ENCODE assay signal across 18 cellular contexts in genomic region chr10:14409856-14410458, GRCh38.
A peak's percentile ranks its signal among the peaks of the same experiment; 100 is the strongest.
DNase-seq lines count a peak whose midpoint lies in the region; ATAC-seq and TF ChIP-seq lines count a peak whose summit lies in the region.
"Had no signal": no experiment of that assay in that cellular context is flagged by ENCODE, and none has a peak within 500 bp of the region (broad histone marks: within the 10 kb centered on the region; RNA-seq: fewer than 3 reads in every experiment).

No MANE protein-coding gene starts in this region.

- ATAC-seq in stimulated activated naive CD8-positive, alpha-beta T cell treated with anti-CD3 and anti-CD28 coated beads, Interleukin-15, Interleukin-2, amounts not matched to agents 100 U/mL and 50 U/mL, for 24 hours = no peak
- ATAC-seq in WTC11 = no peak
- no peak for ATAC-seq in GM19328 (IDR thresholded peaks at IDR 0.05; ENCODE audit: unreplicated experiment)
- ATAC-seq: left lobe of liver, SK-N-SH treated with all-trans-retinoic acid at 6 μM for 48 hours had no signal

- H3K36me3 ChIP-seq in thymus (ENCODE audit: control insufficient read depth, insufficient read depth) (no peaks in the 10 kb centered on the region), Caco-2 (ENCODE audit: control insufficient read depth, insufficient read depth, low read length) (no peaks in the 10 kb centered on the region), spleen (no peaks in the 10 kb centered on the region)

- POLR2A ChIA-PET in WTC11 (lab: Charles Lee) (no interaction called here), Caco-2 (lab: Charles Lee) (interaction anchor here (0.6 kb wide), 1 partner anchor 137 kb away, joined by 3 read pairs; no protein-coding TSS in a partner anchor)

- no peak for DNase-seq in stimulated activated naive CD8-positive, alpha-beta T cell treated with anti-CD3 and anti-CD28 coated beads, Interleukin-15, Interleukin-2, amounts not matched to agents 100 U/mL and 50 U/mL, for 24 hours
- no peak for DNase-seq in WTC11 (ENCODE audit: low spot score)
- no peak for DNase-seq in immature natural killer cell
- no peak for DNase-seq in Caco-2
- DNase-seq in spleen = no peak
- DNase-seq: amniotic stem cell, head of caudate nucleus, midbrain, NCI-H1105, NCI-H2081, small intestine, T1000 had no signal

- H3K27ac ChIP-seq in thymus (ENCODE audit: low read depth) (peak overlapping the region; percentile 5), spleen (no peak overlapping the region)

- H3K4me3 ChIP-seq in thymus (ENCODE audit: low read length) (no peak overlapping the region), Caco-2 (ENCODE audit: low read depth, low read length) (no peak overlapping the region), spleen (no peak overlapping the region)

- intact Hi-C loops in Caco-2 (cut with micrococcal nuclease; ENCODE audit: unreplicated experiment) = no loop called here
- intact Hi-C loops in spleen (cut with DNase I; ENCODE audit: low total_unique reads) = no loop called here

- no TSS peak for BruUV-seq in Caco-2 (replicated peaks; lab: Mats Ljungman, UMichigan)

- H3K27ac Mint-ChIP-seq in stimulated activated naive CD8-positive, alpha-beta T cell treated with anti-CD3 and anti-CD28 coated beads, Interleukin-15, Interleukin-2, amounts not matched to agents 100 ng/mL and 50 ng/mL, for 24 hours = peak overlapping the region; percentile 88
- no peak overlapping the region for H3K27ac Mint-ChIP-seq in WTC11
- peak overlapping the region in 2 of 6 donors; percentile 42 to 43 for H3K27ac Mint-ChIP-seq in immature natural killer cell
- H3K27ac Mint-ChIP-seq in Caco-2 (ENCODE audit: unreplicated experiment) = no peak overlapping the region
- H3K27ac Mint-ChIP-seq: dendritic cell treated with granulocyte-macrophage colony-stimulating factor and Interleukin-4, amounts not matched to agents 40 ng/mL and 50 ng/mL, for 4 days had no signal

- TF ChIP-seq CTCF in WTC11 (IDR thresholded peaks at IDR 0.05) = no peak
- no peak for TF ChIP-seq CTCF in Caco-2 (IDR thresholded peaks at IDR 0.05; ENCODE audit: insufficient read depth in 1 of 2, low read depth in 1 of 2, low read length in 1 of 2, severe bottlenecking in 1 of 2, unreplicated experiment in 1 of 2)
- TF ChIP-seq CTCF in spleen (IDR thresholded peaks at IDR 0.05 in 8 of 11, conservative IDR thresholded peaks at IDR 0.05 in 3 of 11) = no peak

- H3K36me3 Mint-ChIP-seq in stimulated activated naive CD8-positive, alpha-beta T cell treated with anti-CD3 and anti-CD28 coated beads, Interleukin-15, Interleukin-2, amounts not matched to agents 100 ng/mL and 50 ng/mL, for 24 hours (ENCODE audit: low read depth) = peaks cover 5% of the 10 kb centered on the region
- H3K36me3 Mint-ChIP-seq in WTC11 = no peaks in the 10 kb centered on the region
- no peaks in the 10 kb centered on the region for H3K36me3 Mint-ChIP-seq in immature natural killer cell
- no peaks in the 10 kb centered on the region for H3K36me3 Mint-ChIP-seq in Caco-2 (ENCODE audit: insufficient read depth, unreplicated experiment)

- peaks cover 33% of the 10 kb centered on the region for H3K4me1 Mint-ChIP-seq in stimulated activated naive CD8-positive, alpha-beta T cell treated with anti-CD3 and anti-CD28 coated beads, Interleukin-15, Interleukin-2, amounts not matched to agents 100 ng/mL and 50 ng/mL, for 24 hours (ENCODE audit: low read depth)
- H3K4me1 Mint-ChIP-seq in WTC11 (peaks cover 14% of the 10 kb centered on the region), immature natural killer cell (peaks cover 18 to 23% of the 10 kb centered on the region in 2 donors), Caco-2 (ENCODE audit: low read depth, unreplicated experiment) (peaks cover 26% of the 10 kb centered on the region)

- H3K9me3 Mint-ChIP-seq in stimulated activated naive CD8-positive, alpha-beta T cell treated with anti-CD3 and anti-CD28 coated beads, Interleukin-15, Interleukin-2, amounts not matched to agents 100 ng/mL and 50 ng/mL, for 24 hours = peaks cover 20% of the 10 kb centered on the region
- no peaks in the 10 kb centered on the region for H3K9me3 Mint-ChIP-seq in WTC11
- H3K9me3 Mint-ChIP-seq in immature natural killer cell = peaks cover 0 to 5% (median 0%) of the 10 kb centered on the region in 6 donors
- no peaks in the 10 kb centered on the region for H3K9me3 Mint-ChIP-seq in Caco-2 (ENCODE audit: unreplicated experiment)
- H3K9me3 Mint-ChIP-seq: dendritic cell treated with granulocyte-macrophage colony-stimulating factor and Interleukin-4, amounts not matched to agents 40 ng/mL and 50 ng/mL, for 4 days had no signal

- H3K27me3 ChIP-seq in thymus (ENCODE audit: control insufficient read depth, insufficient read depth) (no peaks in the 10 kb centered on the region), Caco-2 (replicated peaks; ENCODE audit: control insufficient read depth, insufficient read depth, low read length) (no peaks in the 10 kb centered on the region), spleen (replicated peaks in 1 of 7) (peaks cover 0 to 37% (median 0%) of the 10 kb centered on the region in 7 donors)

- H3K4me1 ChIP-seq in thymus (ENCODE audit: control insufficient read depth, insufficient read depth, low read length) (no peaks in the 10 kb centered on the region), Caco-2 (peaks cover 23% of the 10 kb centered on the region), spleen (peaks cover 0 to 18% (median 2%) of the 10 kb centered on the region in 6 donors)

- WGBS in thymus = 81% methylated on average over 3 of the region's 3 CpGs
- WGBS in spleen, 5 donors = 66 to 79% (median 72%) methylated on average over 3 of the region's 3 CpGs

- no peak for TF ChIP-seq POLR2A in spleen (IDR thresholded peaks at IDR 0.05)

- CTCF ChIA-PET in WTC11 (lab: Charles Lee) = no interaction called here
- CTCF ChIA-PET in Caco-2 (lab: Charles Lee) = interaction anchor here (0.7 kb wide), 1 partner anchor 68 kb away, joined by 3 read pairs; no protein-coding TSS in a partner anchor

- H3K9me3 ChIP-seq in thymus (ENCODE audit: control insufficient read depth) (no peaks in the 10 kb centered on the region), Caco-2 (no peaks in the 10 kb centered on the region), spleen (no peaks in the 10 kb centered on the region)

- peak overlapping the region; percentile 42 for H3K4me3 Mint-ChIP-seq in stimulated activated naive CD8-positive, alpha-beta T cell treated with anti-CD3 and anti-CD28 coated beads, Interleukin-15, Interleukin-2, amounts not matched to agents 100 ng/mL and 50 ng/mL, for 24 hours
- H3K4me3 Mint-ChIP-seq in WTC11 (no peak overlapping the region), immature natural killer cell (peak overlapping the region in 4 of 5 donors; percentile 41 to 54 (median 48)), Caco-2 (ENCODE audit: unreplicated experiment) (no peak overlapping the region)
- H3K4me3 Mint-ChIP-seq: dendritic cell treated with granulocyte-macrophage colony-stimulating factor and Interleukin-4, amounts not matched to agents 40 ng/mL and 50 ng/mL, for 4 days had no signal

- peaks cover 59% of the 10 kb centered on the region for H3K27me3 Mint-ChIP-seq in stimulated activated naive CD8-positive, alpha-beta T cell treated with anti-CD3 and anti-CD28 coated beads, Interleukin-15, Interleukin-2, amounts not matched to agents 100 ng/mL and 50 ng/mL, for 24 hours
- peaks cover 2% of the 10 kb centered on the region; the same call in 1 of the 2 replicates for H3K27me3 Mint-ChIP-seq in WTC11 (ENCODE audit: low read depth)
- peaks cover 0 to 15% (median 6%) of the 10 kb centered on the region in 3 donors for H3K27me3 Mint-ChIP-seq in immature natural killer cell (ENCODE audit: low read depth in 3 of 3)
- no peaks in the 10 kb centered on the region for H3K27me3 Mint-ChIP-seq in Caco-2 (ENCODE audit: insufficient read depth, unreplicated experiment)

TF ChIP-seq in WTC11, 78 proteins besides CTCF, POLR2A, EP300 and RAD21 (continues in another document):
- TF ChIP-seq PREB (CRISPR knock-in tag; IDR thresholded peaks at IDR 0.05; ENCODE audit: borderline replicate concordance) (no peak), ZNF512 (CRISPR knock-in tag; IDR thresholded peaks at IDR 0.05; ENCODE audit: borderline replicate concordance) (peak; percentile 91; the same call in 1 of the 2 replicates)

Comparison
In these comparisons a context has a peak if more than half of its experiments do, and no peak if none do; other contexts are left out.
1. H3K4me3 Mint-ChIP-seq: peak in stimulated activated naive CD8-positive, alpha-beta T cell treated with anti-CD3 and anti-CD28 coated beads, Interleukin-15, Interleukin-2, amounts not matched to agents 100 ng/mL and 50 ng/mL, for 24 hours (single experiment) and immature natural killer cell (4 of 5); none in WTC11 (single experiment) and Caco-2 (single experiment).